Comparison of ENCODE assay signal across 17 cellular contexts in the genomic region with DNA sequence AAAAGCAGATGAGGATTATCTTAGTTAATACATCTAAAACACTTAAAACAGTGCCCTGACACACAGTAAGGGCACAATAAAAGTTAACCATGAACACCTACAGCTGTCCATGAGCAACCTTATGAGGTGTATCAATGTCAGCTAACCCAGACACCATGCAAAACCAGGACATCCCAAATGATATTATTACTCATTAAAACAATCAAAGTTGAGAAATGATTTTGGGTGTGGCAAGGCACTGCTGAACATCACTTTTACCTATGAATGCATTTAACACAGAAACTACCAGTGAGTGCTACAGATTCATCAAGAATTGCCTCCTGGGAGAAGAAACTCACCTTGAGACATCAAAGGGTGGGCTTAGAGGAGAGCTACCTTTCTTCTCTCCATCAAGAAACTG. TPM values are rescaled to one million over a fixed set of nuclear protein-coding genes. Genes with fewer than 3 reads are reported as not detected.
A peak's percentile ranks its signal among the peaks of the same experiment; 100 is the strongest.
DNase-seq lines count a peak whose midpoint lies in the region; ATAC-seq and TF ChIP-seq lines count a peak whose summit lies in the region.
"Had no signal": no experiment of that assay in that cellular context is flagged by ENCODE, and none has a peak within 500 bp of the region (broad histone marks: within the 10 kb centered on the region; RNA-seq: fewer than 3 reads in every experiment).

No MANE protein-coding gene starts in this region.

- H3K27me3 Mint-ChIP-seq in GM23338 (ENCODE audit: insufficient read depth, low read depth, poor library complexity) (peaks cover 12% of the 10 kb centered on the region), neural crest cell (ENCODE audit: low read depth) (no peaks in the 10 kb centered on the region), progenitor cell of endocrine pancreas (no peaks in the 10 kb centered on the region)
- H3K27me3 Mint-ChIP-seq: CD8-positive, alpha-beta memory T cell had no signal

- no peaks in the 10 kb centered on the region; the same call in 1 of the 2 replicates for H3F3A ChIP-seq in GM23338 (replicated peaks; ENCODE audit: low read depth)

- H3K9me3 Mint-ChIP-seq in GM23338 (no peaks in the 10 kb centered on the region), neural crest cell (no peaks in the 10 kb centered on the region), progenitor cell of endocrine pancreas (ENCODE audit: low read depth) (no peaks in the 10 kb centered on the region)
- H3K9me3 Mint-ChIP-seq: CD8-positive, alpha-beta memory T cell had no signal

- H3K4me3 Mint-ChIP-seq in GM23338, result no peak overlapping the region
- no peak overlapping the region for H3K4me3 Mint-ChIP-seq in neural crest cell
- no peak overlapping the region for H3K4me3 Mint-ChIP-seq in progenitor cell of endocrine pancreas (ENCODE audit: low read depth)
- H3K4me3 Mint-ChIP-seq: CD8-positive, alpha-beta memory T cell had no signal

- H3K27ac Mint-ChIP-seq in GM23338 (no peak overlapping the region), neural crest cell (ENCODE audit: unreplicated experiment) (peak overlapping the region; percentile 6), progenitor cell of endocrine pancreas (no peak overlapping the region)
- H3K27ac Mint-ChIP-seq: CD8-positive, alpha-beta memory T cell had no signal

- H3K4me2 ChIP-seq in GM23338 (peak overlapping the region; percentile 25; the same call in 1 of the 2 replicates), OCI-LY3 (ENCODE audit: low read length) (no peak overlapping the region)

- no peak overlapping the region for H3K4me3 ChIP-seq in GM23338
- no peak overlapping the region for H3K4me3 ChIP-seq in OCI-LY3 (ENCODE audit: low read length)
- H3K4me3 ChIP-seq in epithelial cell of esophagus (ENCODE audit: low read length), result no peak overlapping the region
- H3K4me3 ChIP-seq: SJSA1 had no signal

- intact Hi-C loops in head of caudate nucleus (cut with DNase I), result no loop called here

- H3K36me3 Mint-ChIP-seq in GM23338 (ENCODE audit: low read depth) (peaks cover 58% of the 10 kb centered on the region), neural crest cell (ENCODE audit: low read depth) (peaks cover 15% of the 10 kb centered on the region), progenitor cell of endocrine pancreas (ENCODE audit: insufficient read depth) (peaks cover 21% of the 10 kb centered on the region)

- no peaks in the 10 kb centered on the region for H3K9me2 ChIP-seq in GM23338 (ENCODE audit: insufficient read depth)

- H3K9ac ChIP-seq in OCI-LY3 (ENCODE audit: low read length), result 0 out of 2 replicates have a peak overlapping the region, but pooled peaks have one; percentile 61

- H3K4me1 Mint-ChIP-seq in GM23338 (peaks cover 27% of the 10 kb centered on the region), neural crest cell (peaks cover 4% of the 10 kb centered on the region), progenitor cell of endocrine pancreas (ENCODE audit: low read depth) (peaks cover 28% of the 10 kb centered on the region)
- H3K4me1 Mint-ChIP-seq: CD8-positive, alpha-beta memory T cell had no signal

- ATAC-seq in GM23338, result no peak
- ATAC-seq: HepG2, Panc1 had no signal

- peaks cover 12% of the 10 kb centered on the region for H3K36me3 ChIP-seq in GM23338 (ENCODE audit: insufficient read depth)
- peaks cover 67% of the 10 kb centered on the region for H3K36me3 ChIP-seq in OCI-LY3 (replicated peaks; ENCODE audit: low read depth, low read length)

- H4K20me1 ChIP-seq in GM23338 (replicated peaks; ENCODE audit: insufficient read depth), result peaks cover 5% of the 10 kb centered on the region; the same call in 1 of the 2 replicates
- no peaks in the 10 kb centered on the region for H4K20me1 ChIP-seq in OCI-LY3 (ENCODE audit: insufficient read depth, low read length)

- DNase-seq in GM23338 (ENCODE audit: low spot score), result no peak
- peak; percentile 67 for DNase-seq in epithelial cell of esophagus (ENCODE audit: low read depth)
- no peak for DNase-seq in neural crest cell (ENCODE audit: low read depth, low spot score)
- DNase-seq in progenitor cell of endocrine pancreas (ENCODE audit: low spot score, unreplicated experiment), result no peak
- no peak for DNase-seq in head of caudate nucleus
- DNase-seq in NCI-H2107 treated with DMSO at 0.1 percent for 48 hours (lab: John Stamatoyannopoulos, UW; ENCODE audit: unreplicated experiment), result no peak
- DNase-seq: CD8-positive, alpha-beta memory T cell; KG1; MV-4-11; NCI-H1694 treated with DMSO at 0.1 percent for 48 hours; NCI-H510A; NCI-H82 had no signal

- no peak for TF ChIP-seq CTCF in GM23338 (conservative IDR thresholded peaks at IDR 0.05; ENCODE audit: low read depth in 2 of 2)
- no peak for TF ChIP-seq CTCF in OCI-LY3 (IDR thresholded peaks at IDR 0.05; ENCODE audit: low read depth, low read length)
- TF ChIP-seq CTCF in epithelial cell of esophagus (IDR thresholded peaks at IDR 0.05; ENCODE audit: insufficient read depth, low read depth, low read length, missing control alignments), result no peak
- no peak for TF ChIP-seq CTCF in neural crest cell (conservative IDR thresholded peaks at IDR 0.05)
- no peak for TF ChIP-seq CTCF in progenitor cell of endocrine pancreas (IDR thresholded peaks at IDR 0.05; ENCODE audit: unreplicated experiment)

- peaks cover 30% of the 10 kb centered on the region for H3K4me1 ChIP-seq in GM23338 (ENCODE audit: insufficient read depth)
- H3K4me1 ChIP-seq in OCI-LY3 (ENCODE audit: low read length), result peaks cover 37% of the 10 kb centered on the region

- H3K27me3 ChIP-seq in GM23338 (ENCODE audit: insufficient read depth), result no peaks in the 10 kb centered on the region
- H3K27me3 ChIP-seq in OCI-LY3 (ENCODE audit: low read depth, low read length), result no peaks in the 10 kb centered on the region
- H3K27me3 ChIP-seq: SJSA1 had no signal

- H3K79me2 ChIP-seq in GM23338 (replicated peaks; ENCODE audit: insufficient read depth) (no peaks in the 10 kb centered on the region), OCI-LY3 (ENCODE audit: low read length) (no peaks in the 10 kb centered on the region)

- H3K27ac ChIP-seq in GM23338 (ENCODE audit: low read depth) (no peak overlapping the region), OCI-LY3 (ENCODE audit: low read length) (peak overlapping the region; percentile 78; the same call in 1 of the 2 replicates)
- H3K27ac ChIP-seq: SJSA1 had no signal

- no peaks in the 10 kb centered on the region for H3K9me3 ChIP-seq in OCI-LY3 (ENCODE audit: insufficient read depth, low read length)
- H3K9me3 ChIP-seq: SJSA1 had no signal

- H2AFZ ChIP-seq in GM23338, result no peak overlapping the region
- no peak overlapping the region for H2AFZ ChIP-seq in OCI-LY3 (ENCODE audit: low read depth, low read length)

TF ChIP-seq in GM23338, 12 proteins besides CTCF, POLR2A, EP300 and RAD21 (continues in another document):
- TF ChIP-seq, protein P1, sequence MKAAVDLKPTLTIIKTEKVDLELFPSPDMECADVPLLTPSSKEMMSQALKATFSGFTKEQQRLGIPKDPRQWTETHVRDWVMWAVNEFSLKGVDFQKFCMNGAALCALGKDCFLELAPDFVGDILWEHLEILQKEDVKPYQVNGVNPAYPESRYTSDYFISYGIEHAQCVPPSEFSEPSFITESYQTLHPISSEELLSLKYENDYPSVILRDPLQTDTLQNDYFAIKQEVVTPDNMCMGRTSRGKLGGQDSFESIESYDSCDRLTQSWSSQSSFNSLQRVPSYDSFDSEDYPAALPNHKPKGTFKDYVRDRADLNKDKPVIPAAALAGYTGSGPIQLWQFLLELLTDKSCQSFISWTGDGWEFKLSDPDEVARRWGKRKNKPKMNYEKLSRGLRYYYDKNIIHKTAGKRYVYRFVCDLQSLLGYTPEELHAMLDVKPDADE (IDR thresholded peaks at IDR 0.05), result no peak

RNA-seq across cellular contexts. Expression of a gene that starts 18.3 kb away (rescaled TPM):
- total RNA-seq in GM23338 (2014; rRNA removed; shearing (Covaris generic)), result 1.1 and 3.7 TPM in 2 replicates
- polyA plus RNA-seq in GM23338 (2016; fragmentation: Nextera tagmentation; extraction: Ambion mirVana), result 0.37 and 1.9 TPM in 2 replicates
- not detected in 2 replicates for total RNA-seq in neural crest cell
- total RNA-seq in progenitor cell of endocrine pancreas, result 0.44 and 0.69 TPM in 2 replicates
- total RNA-seq: A673 had no signal

RNA-seq across cellular contexts. Expression of a gene that starts 45.5 kb away (rescaled TPM):
- 0.76 and 1.3 TPM in 2 replicates for total RNA-seq in GM23338 (2014; rRNA removed; shearing (Covaris generic))
- polyA plus RNA-seq in GM23338 (2016; fragmentation: Nextera tagmentation; extraction: Ambion mirVana), result 0.99 and 1.1 TPM in 2 replicates
- total RNA-seq in neural crest cell (2.7 and 2.9 TPM in 2 replicates), progenitor cell of endocrine pancreas (6.8 and 8.5 TPM in 2 replicates)
- total RNA-seq: A673, SJSA1 had no signal
- polyA plus RNA-seq: CD8-positive, alpha-beta memory T cell had no signal
